ENCODE assay signal across 25 cellular contexts in genomic region chr2:18961991-18962421, GRCh38.
DNase-seq lines count a peak whose midpoint lies in the region; ATAC-seq and TF ChIP-seq lines count a peak whose summit lies in the region.
"Had no signal": no experiment of that assay in that cellular context is flagged by ENCODE, and none has a peak within 500 bp of the region (broad histone marks: within the 10 kb centered on the region; RNA-seq: fewer than 3 reads in every experiment).

No MANE protein-coding gene starts in this region.

- H3K4me1 ChIP-seq in right cardiac atrium (ENCODE audit: control insufficient read depth, insufficient read depth, low read length), result no peaks in the 10 kb centered on the region
- H3K4me1 ChIP-seq in gastroesophageal sphincter, result peaks cover 0 to 12% (median 0%) of the 10 kb centered on the region in 3 donors
- H3K4me1 ChIP-seq: BLaER1, HAP-1, SJSA1 had no signal

- intact Hi-C loops in right cardiac atrium (cut with DNase I) (no loop called here), cardiac septum (cut with DNase I) (no loop called here), sciatic nerve (cut with DNase I) (no loop called here)

- DNase-seq in right cardiac atrium (peak; percentile 39 to 80 (median 54)), cardiac septum (ENCODE audit: low spot score) (no peak), sciatic nerve (ENCODE audit: low spot score) (no peak), NCI-H446 treated with DMSO at 0.1 percent for 48 hours (lab: John Stamatoyannopoulos, UW) (no peak), C1 segment of cervical spinal cord (lab: John Stamatoyannopoulos, UW) (no peak)
- DNase-seq: CD4-positive, alpha-beta T cell; COR-L47; GOT3; HFFc6; Karpas-422; NCI-H1105; NCI-H146; NCI-H1930; NCI-H2107; NCI-H526; NCI-H82; NK-92 treated with Interleukin-12 subunit alpha and Interleukin-12 subunit beta, amount 100 ng/mL, for 24 hours; PC-3 had no signal

- ATAC-seq in right cardiac atrium (peak; percentile 60 to 81), gastroesophageal sphincter (peak; percentile 43), sciatic nerve (peak; percentile 87), GM18511 (IDR thresholded peaks at IDR 0.05; ENCODE audit: unreplicated experiment) (no peak)
- ATAC-seq: GM12878, HepG2, PC-3 had no signal

- TF ChIP-seq POLR2A in gastroesophageal sphincter (IDR thresholded peaks at IDR 0.05), result no peak

- TF ChIP-seq EP300 in gastroesophageal sphincter (IDR thresholded peaks at IDR 0.05), result no peak

- no peaks in the 10 kb centered on the region for H3K27me3 ChIP-seq in right cardiac atrium (ENCODE audit: control insufficient read depth, insufficient read depth)
- H3K27me3 ChIP-seq in gastroesophageal sphincter, result no peaks in the 10 kb centered on the region
- H3K27me3 ChIP-seq: BLaER1, SJSA1 had no signal

- WGBS in right cardiac atrium, result 68% methylated on average over 14 of the region's 14 CpGs
- WGBS in gastroesophageal sphincter (ENCODE audit: low coverage in 1 of 2), 2 donors, result 85 to 93% methylated on average over 4 to 5 of the region's 14 CpGs

- H3K4me3 ChIP-seq in right cardiac atrium (ENCODE audit: low read length) (no peak overlapping the region), gastroesophageal sphincter (no peak overlapping the region)
- H3K4me3 ChIP-seq: BLaER1, GM12878, HAP-1, SJSA1 had no signal

- no peaks in the 10 kb centered on the region for H3K36me3 ChIP-seq in gastroesophageal sphincter
- H3K36me3 ChIP-seq: BLaER1, HAP-1, SJSA1 had no signal

- no peak overlapping the region for H3K27ac ChIP-seq in right cardiac atrium (ENCODE audit: low read length)
- H3K27ac ChIP-seq in gastroesophageal sphincter, result no peak overlapping the region
- H3K27ac ChIP-seq: BLaER1, SJSA1 had no signal

- H3K9me3 ChIP-seq in right cardiac atrium (ENCODE audit: control insufficient read depth, low read length), result no peaks in the 10 kb centered on the region
- no peaks in the 10 kb centered on the region for H3K9me3 ChIP-seq in gastroesophageal sphincter
- H3K9me3 ChIP-seq: BLaER1, HAP-1, SJSA1 had no signal

- no peak for TF ChIP-seq CTCF in gastroesophageal sphincter (IDR thresholded peaks at IDR 0.05)

Comparison
In these comparisons a context has a peak if more than half of its experiments do, and no peak if none do; other contexts are left out.
1. DNase-seq: peak in right cardiac atrium (3 of 3); none in cardiac septum (single experiment), sciatic nerve (single experiment), NCI-H446 treated with DMSO at 0.1 percent for 48 hours (single experiment) and C1 segment of cervical spinal cord (0 of 14).